13 cellular contexts compared by ENCODE assay signal in the genomic region with DNA sequence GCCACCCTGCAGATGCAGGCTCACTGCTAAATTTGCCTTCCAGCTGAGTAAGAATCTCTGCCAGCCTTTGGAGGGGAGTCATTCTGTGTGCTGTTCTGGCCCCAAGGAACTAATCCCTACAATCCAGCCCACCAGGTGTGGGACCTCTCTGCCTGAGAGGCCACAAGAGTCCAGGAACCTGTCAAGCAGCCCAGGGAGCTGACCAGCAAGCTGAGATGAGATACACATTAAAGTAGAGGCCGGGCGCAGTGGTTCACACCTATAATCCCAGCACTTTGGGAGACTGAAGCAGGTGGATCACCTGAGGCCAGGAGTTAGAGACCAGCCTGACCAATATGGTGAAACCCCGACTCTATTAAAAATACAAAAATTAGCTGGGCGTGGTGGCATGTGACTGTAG. TPM values are rescaled to one million over a fixed set of nuclear protein-coding genes. Genes with fewer than 3 reads are reported as not detected.
DNase-seq lines count a peak whose midpoint lies in the region; ATAC-seq and TF ChIP-seq lines count a peak whose summit lies in the region.
"Not testable (repeated sequence)": the region's sequence is repeated elsewhere in the genome, so short reads cannot be mapped to it uniquely, and the experiment has no call there.
"Had no signal": no experiment of that assay in that cellular context is flagged by ENCODE, and none has a peak within 500 bp of the region (broad histone marks: within the 10 kb centered on the region; RNA-seq: fewer than 3 reads in every experiment).

No MANE protein-coding gene starts in this region.

- not testable (repeated sequence) for H3K9me3 Mint-ChIP-seq in activated T-helper 17 cell treated with anti-CD3 and anti-CD28 coated beads, Interleukin-2, amount 50 U/mL, for 72 hours; naive B cell; stimulated activated naive B cell treated with anti-CD40 and anti-IgM and Interleukin-4, amounts not matched to agents 10 μg/mL and 1 μg/mL and 100 μg/mL, for 72 hours

- peaks cover 22% of the 10 kb centered on the region for H3K36me3 Mint-ChIP-seq in activated T-helper 17 cell treated with anti-CD3 and anti-CD28 coated beads, Interleukin-2, amount 50 U/mL, for 72 hours (ENCODE audit: low read depth)
- peaks cover 25 to 48% of the 10 kb centered on the region in 2 donors for H3K36me3 Mint-ChIP-seq in naive B cell
- peaks cover 68 to 74% of the 10 kb centered on the region in 2 donors for H3K36me3 Mint-ChIP-seq in stimulated activated naive B cell treated with anti-CD40 and anti-IgM and Interleukin-4, amounts not matched to agents 10 μg/mL and 1 μg/mL and 100 μg/mL, for 72 hours

- H3K36me3 ChIP-seq in HEK293 (ENCODE audit: control insufficient read depth in 2 of 2, insufficient read depth in 1 of 2, low read length in 2 of 2): peaks cover 0 to 35% of the 10 kb centered on the region in 2 experiments; a peak in 1 of 3 replicates

- H3K27ac ChIP-seq in HEK293 (ENCODE audit: extremely low read depth, low read depth, low read length); coronary artery: not testable (repeated sequence)

- H3K4me1 Mint-ChIP-seq in activated T-helper 17 cell treated with anti-CD3 and anti-CD28 coated beads, Interleukin-2, amount 50 U/mL, for 72 hours: peaks cover 21% of the 10 kb centered on the region
- H3K4me1 Mint-ChIP-seq in naive B cell: peaks cover 60 to 82% (median 80%) of the 10 kb centered on the region in 3 donors
- peaks cover 59 to 96% of the 10 kb centered on the region in 2 donors for H3K4me1 Mint-ChIP-seq in stimulated activated naive B cell treated with anti-CD40 and anti-IgM and Interleukin-4, amounts not matched to agents 10 μg/mL and 1 μg/mL and 100 μg/mL, for 72 hours

- CTCF ChIA-PET in HEK293 (lab: Yijun Ruan, JAX): interaction anchor here (0.6 to 4.1 kb wide), 19 partner anchors 8 to 295 kb away, joined by 3 to 22 read pairs (median 6); a partner anchor contains a TSS

- peak overlapping the region; percentile 40 for H3K27ac Mint-ChIP-seq in activated T-helper 17 cell treated with anti-CD3 and anti-CD28 coated beads, Interleukin-2, amount 50 U/mL, for 72 hours
- H3K27ac Mint-ChIP-seq in naive B cell: peak overlapping the region in 4 of 6 donors; percentile 47 to 91 (median 81)
- H3K27ac Mint-ChIP-seq in stimulated activated naive B cell treated with anti-CD40 and anti-IgM and Interleukin-4, amounts not matched to agents 10 μg/mL and 1 μg/mL and 100 μg/mL, for 72 hours: peak overlapping the region; percentile 42

- not testable (repeated sequence) for H3K4me1 ChIP-seq in HEK293 (ENCODE audit: control insufficient read depth, insufficient read depth, low read length)

- ATAC-seq in activated T-helper 17 cell treated with anti-CD3 and anti-CD28 coated beads, Interleukin-2, amount 50 U/mL, for 72 hours (replicated peaks); naive B cell (ENCODE audit: low read depth in 2 of 2); stimulated activated naive B cell treated with anti-CD40 and anti-IgM and Interleukin-4, amounts not matched to agents 10 μg/mL and 1 μg/mL and 100 μg/mL, for 72 hours (replicated peaks): not testable (repeated sequence)

- H3K27me3 Mint-ChIP-seq in activated T-helper 17 cell treated with anti-CD3 and anti-CD28 coated beads, Interleukin-2, amount 50 U/mL, for 72 hours; naive B cell; stimulated activated naive B cell treated with anti-CD40 and anti-IgM and Interleukin-4, amounts not matched to agents 10 μg/mL and 1 μg/mL and 100 μg/mL, for 72 hours: not testable (repeated sequence)

- H3K4me3 ChIP-seq in HEK293 (ENCODE audit: low read depth, low read length); coronary artery: not testable (repeated sequence)

- H3K9me3 ChIP-seq in HEK293 (ENCODE audit: control insufficient read depth, insufficient read depth, low read depth, low read length): not testable (repeated sequence)

- DNase-seq in NAMALWA (ENCODE audit: low spot score) (peak; percentile 3), coronary artery (ENCODE audit: low spot score) (peak; percentile 62)
- not testable (repeated sequence) for DNase-seq in naive B cell; stimulated activated naive B cell treated with anti-CD40 and anti-IgM and Interleukin-4, amounts not matched to agents 10 μg/mL and 1 μg/mL and 100 μg/mL, for 72 hours

- H3K4me3 Mint-ChIP-seq in activated T-helper 17 cell treated with anti-CD3 and anti-CD28 coated beads, Interleukin-2, amount 50 U/mL, for 72 hours; stimulated activated naive B cell treated with anti-CD40 and anti-IgM and Interleukin-4, amounts not matched to agents 10 μg/mL and 1 μg/mL and 100 μg/mL, for 72 hours: not testable (repeated sequence)
- H3K4me3 Mint-ChIP-seq in naive B cell: peak overlapping the region in 4 of 8 donors; percentile 50 to 74 (median 56)

- POLR2A ChIA-PET in HEK293 (lab: Yijun Ruan, JAX): interaction anchor here (1.5 to 2.2 kb wide), 2 partner anchors 40 to 53 kb away, joined by 4 to 5 read pairs; a partner anchor contains a TSS

- not testable (repeated sequence) for TF ChIP-seq CTCF in HEK293 (tag by site-specific recombination; IDR thresholded peaks at IDR 0.05); coronary artery (IDR thresholded peaks at IDR 0.05)

TF ChIP-seq in HEK293, 187 proteins besides CTCF, POLR2A, EP300 and RAD21:
- peak; percentile 28; the same call in 1 of the 2 replicates for TF ChIP-seq ZIC2 (tag by site-specific recombination; IDR thresholded peaks at IDR 0.05)

RNA-seq across cellular contexts. Expression of a gene that starts 6.1 kb away (rescaled TPM):
- 10 to 100 TPM in 1 of 2 donors, 1 to 10 TPM in 1; 7.5 to 43.2 TPM for total RNA-seq in activated T-helper 17 cell treated with anti-CD3 and anti-CD28 coated beads, Interleukin-2, amount 50 U/mL, for 72 hours
- 100 to 1,000 TPM; 293 to 418 (median 315) TPM for polyA plus RNA-seq in naive B cell (ENCODE audit: low read depth in 6 of 6)

RNA-seq across cellular contexts. Expression of a gene that starts 7.0 kb away (rescaled TPM):
- 10 to 100 TPM; 23.5 to 39.0 TPM for total RNA-seq in activated T-helper 17 cell treated with anti-CD3 and anti-CD28 coated beads, Interleukin-2, amount 50 U/mL, for 72 hours
- polyA plus RNA-seq in naive B cell (ENCODE audit: low read depth in 6 of 6): 10 to 100 TPM in 1 of 6 donors, 1 to 10 TPM in 5; 3.0 to 18.8 (median 6.8) TPM

RNA-seq across cellular contexts. Expression of a gene that starts 38.7 kb away (rescaled TPM):
- total RNA-seq in activated T-helper 17 cell treated with anti-CD3 and anti-CD28 coated beads, Interleukin-2, amount 50 U/mL, for 72 hours: 100 to 1,000 TPM in 1 of 2 donors, 10 to 100 TPM in 1; 97.0 to 135 TPM
- polyA plus RNA-seq in naive B cell (ENCODE audit: low read depth in 6 of 6): 100 to 1,000 TPM in 1 of 6 donors, 10 to 100 TPM in 5; 56.8 to 107 (median 73.5) TPM
- total RNA-seq: Calu3, Daoy, G401, H4, HFFc6 had no signal
- polyA plus RNA-seq: A549, BJ had no signal

RNA-seq across cellular contexts. Expression of a gene that starts 45.8 kb away (rescaled TPM):
- over 10,000 TPM in 1 of 2 donors, 1,000 to 10,000 TPM in 1; 5,785 to 10,768 TPM for total RNA-seq in activated T-helper 17 cell treated with anti-CD3 and anti-CD28 coated beads, Interleukin-2, amount 50 U/mL, for 72 hours
- 10 to 100 TPM in 4 of 6 donors, not detected in 2; 41.0 to 72.3 (median 56.5) TPM for polyA plus RNA-seq in naive B cell (ENCODE audit: low read depth in 6 of 6)

RNA-seq across cellular contexts. Expression of a gene that starts 46.0 kb away (rescaled TPM):
- total RNA-seq in activated T-helper 17 cell treated with anti-CD3 and anti-CD28 coated beads, Interleukin-2, amount 50 U/mL, for 72 hours: 10 to 100 TPM; 17.5 to 19.8 TPM
- polyA plus RNA-seq in naive B cell (ENCODE audit: low read depth in 6 of 6): 10 to 100 TPM; 42.7 to 60.2 (median 51.5) TPM
